In the genomic region with DNA sequence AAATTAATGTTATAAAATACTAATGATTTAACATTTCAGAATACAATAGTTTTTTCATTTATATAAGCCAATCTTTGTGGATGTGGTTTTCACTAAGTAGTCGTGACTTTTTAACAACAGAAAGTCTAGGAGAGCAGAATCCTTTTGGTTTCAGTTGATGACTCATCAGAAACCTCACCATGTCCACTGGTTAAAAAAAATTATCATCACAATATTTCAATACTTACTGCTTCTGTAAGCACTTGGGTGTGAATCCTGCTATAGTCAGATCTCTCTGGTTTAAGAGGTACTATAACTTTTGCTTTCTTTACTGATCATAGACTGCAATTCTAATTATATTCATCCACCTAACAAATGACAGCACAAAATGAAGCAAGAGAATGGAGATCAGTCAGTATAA, we compare ENCODE assay signal across 13 cellular contexts.
A peak's percentile ranks its signal among the peaks of the same experiment; 100 is the strongest.
DNase-seq lines count a peak whose midpoint lies in the region; ATAC-seq and TF ChIP-seq lines count a peak whose summit lies in the region.
"Had no signal": no experiment of that assay in that cellular context is flagged by ENCODE, and none has a peak within 500 bp of the region (broad histone marks: within the 10 kb centered on the region; RNA-seq: fewer than 3 reads in every experiment).

No MANE protein-coding gene starts in this region.

- no peaks in the 10 kb centered on the region for H3K27me3 ChIP-seq in right atrium auricular region
- H3K27me3 ChIP-seq: gastrocnemius medialis had no signal

- no peak overlapping the region for H3K27ac Mint-ChIP-seq in progenitor cell of endocrine pancreas
- H3K27ac Mint-ChIP-seq in T-helper 17 cell = no peak overlapping the region

- no peaks in the 10 kb centered on the region for H3K36me3 Mint-ChIP-seq in progenitor cell of endocrine pancreas (ENCODE audit: insufficient read depth)
- H3K36me3 Mint-ChIP-seq in T-helper 17 cell (ENCODE audit: low read depth) = no peaks in the 10 kb centered on the region

- H3K27me3 Mint-ChIP-seq in progenitor cell of endocrine pancreas = no peaks in the 10 kb centered on the region
- H3K27me3 Mint-ChIP-seq in T-helper 17 cell = no peaks in the 10 kb centered on the region

- H3K4me1 ChIP-seq in right atrium auricular region = no peaks in the 10 kb centered on the region
- H3K4me1 ChIP-seq: gastrocnemius medialis, parathyroid adenoma had no signal

- TF ChIP-seq CTCF in GM10248 (IDR thresholded peaks at IDR 0.05; ENCODE audit: control extremely low read depth, extremely low read depth, low read depth, missing control alignments) (no peak), progenitor cell of endocrine pancreas (IDR thresholded peaks at IDR 0.05; ENCODE audit: unreplicated experiment) (no peak), right atrium auricular region (IDR thresholded peaks at IDR 0.05) (no peak)

- DNase-seq in GM10248 (ENCODE audit: extremely low spot score) = peak; percentile 41
- DNase-seq in RPMI8226 = peak; percentile 76
- DNase-seq in progenitor cell of endocrine pancreas (ENCODE audit: low spot score, unreplicated experiment) = no peak
- DNase-seq in HEK293T (ENCODE audit: extremely low spot score) = no peak
- DNase-seq in T-helper 17 cell = no peak
- no peak for DNase-seq in right atrium auricular region (ENCODE audit: low spot score)
- DNase-seq: activated CD8-positive, alpha-beta memory T cell treated with anti-CD3 and anti-CD28 coated beads, Interleukin-2, amount 50 U/mL, for 48 hours; DND-41; gastrocnemius medialis; NCI-H1930 had no signal

- no peaks in the 10 kb centered on the region for H3K36me3 ChIP-seq in right atrium auricular region
- H3K36me3 ChIP-seq: gastrocnemius medialis had no signal

- ATAC-seq in GM19452 (IDR thresholded peaks at IDR 0.05; ENCODE audit: unreplicated experiment) = peak; percentile 90
- peak; percentile 95 for ATAC-seq in HG03066 (IDR thresholded peaks at IDR 0.05; ENCODE audit: low read depth, unreplicated experiment)
- ATAC-seq in T-helper 17 cell = no peak
- ATAC-seq: gastrocnemius medialis had no signal

- POLR2A ChIA-PET in GM10248 (lab: Yijun Ruan, JAX) (no interaction called here), HEK293T (lab: Yijun Ruan, JAX) (no interaction called here)

- no peaks in the 10 kb centered on the region for H3K9me3 Mint-ChIP-seq in progenitor cell of endocrine pancreas (ENCODE audit: low read depth)

- H3K4me1 Mint-ChIP-seq in progenitor cell of endocrine pancreas (ENCODE audit: low read depth) (no peaks in the 10 kb centered on the region), T-helper 17 cell (no peaks in the 10 kb centered on the region)

- no peak overlapping the region for H3K4me3 ChIP-seq in right atrium auricular region
- H3K4me3 ChIP-seq: gastrocnemius medialis had no signal

- H3K9me3 ChIP-seq in T-helper 17 cell (ENCODE audit: control insufficient read depth, low read length, poor library complexity, severe bottlenecking) (no peaks in the 10 kb centered on the region), right atrium auricular region (no peaks in the 10 kb centered on the region)
- H3K9me3 ChIP-seq: gastrocnemius medialis had no signal

- H3K4me3 Mint-ChIP-seq in progenitor cell of endocrine pancreas (ENCODE audit: low read depth) = no peak overlapping the region
- no peak overlapping the region for H3K4me3 Mint-ChIP-seq in T-helper 17 cell

- no peak overlapping the region for H3K27ac ChIP-seq in right atrium auricular region
- H3K27ac ChIP-seq: gastrocnemius medialis, parathyroid adenoma had no signal

- CTCF ChIA-PET in GM10248 (lab: Yijun Ruan, JAX) = no interaction called here
- CTCF ChIA-PET in HEK293T (lab: Yijun Ruan, JAX) = no interaction called here

TF ChIP-seq in HEK293T, 16 proteins besides CTCF, POLR2A, EP300 and RAD21:
- TF ChIP-seq SP1 (IDR thresholded peaks at IDR 0.05) (no peak), ARNT (IDR thresholded peaks at IDR 0.05) (no peak), ZNF384 (IDR thresholded peaks at IDR 0.05) (no peak), ELF4 (IDR thresholded peaks at IDR 0.05) (no peak), L3MBTL2 (conservative IDR thresholded peaks at IDR 0.05) (no peak), TARDBP (IDR thresholded peaks at IDR 0.05) (no peak), FOXA1 (IDR thresholded peaks at IDR 0.05) (no peak), LEF1 (IDR thresholded peaks at IDR 0.05; ENCODE audit: borderline replicate concordance) (no peak), NFRKB (IDR thresholded peaks at IDR 0.05) (no peak), FOXK2 (IDR thresholded peaks at IDR 0.05) (no peak), HDGF (IDR thresholded peaks at IDR 0.05; ENCODE audit: borderline replicate concordance) (no peak), SUZ12 (IDR thresholded peaks at IDR 0.05) (no peak), BHLHE40 (IDR thresholded peaks at IDR 0.05; ENCODE audit: borderline replicate concordance) (no peak), FOXM1 (IDR thresholded peaks at IDR 0.05; ENCODE audit: borderline replicate concordance) (no peak), CTBP1 (IDR thresholded peaks at IDR 0.05; ENCODE audit: borderline replicate concordance) (no peak)
- TF ChIP-seq, protein P1, sequence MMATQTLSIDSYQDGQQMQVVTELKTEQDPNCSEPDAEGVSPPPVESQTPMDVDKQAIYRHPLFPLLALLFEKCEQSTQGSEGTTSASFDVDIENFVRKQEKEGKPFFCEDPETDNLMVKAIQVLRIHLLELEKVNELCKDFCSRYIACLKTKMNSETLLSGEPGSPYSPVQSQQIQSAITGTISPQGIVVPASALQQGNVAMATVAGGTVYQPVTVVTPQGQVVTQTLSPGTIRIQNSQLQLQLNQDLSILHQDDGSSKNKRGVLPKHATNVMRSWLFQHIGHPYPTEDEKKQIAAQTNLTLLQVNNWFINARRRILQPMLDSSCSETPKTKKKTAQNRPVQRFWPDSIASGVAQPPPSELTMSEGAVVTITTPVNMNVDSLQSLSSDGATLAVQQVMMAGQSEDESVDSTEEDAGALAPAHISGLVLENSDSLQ (IDR thresholded peaks at IDR 0.05) = no peak

Comparison
In these comparisons a context has a peak if more than half of its experiments do, and no peak if none do; other contexts are left out.
1. DNase-seq: peak in GM10248 (single experiment) and RPMI8226 (single experiment); none in progenitor cell of endocrine pancreas (single experiment), HEK293T (single experiment), T-helper 17 cell (0 of 3) and right atrium auricular region (single experiment).